In the genomic region with DNA sequence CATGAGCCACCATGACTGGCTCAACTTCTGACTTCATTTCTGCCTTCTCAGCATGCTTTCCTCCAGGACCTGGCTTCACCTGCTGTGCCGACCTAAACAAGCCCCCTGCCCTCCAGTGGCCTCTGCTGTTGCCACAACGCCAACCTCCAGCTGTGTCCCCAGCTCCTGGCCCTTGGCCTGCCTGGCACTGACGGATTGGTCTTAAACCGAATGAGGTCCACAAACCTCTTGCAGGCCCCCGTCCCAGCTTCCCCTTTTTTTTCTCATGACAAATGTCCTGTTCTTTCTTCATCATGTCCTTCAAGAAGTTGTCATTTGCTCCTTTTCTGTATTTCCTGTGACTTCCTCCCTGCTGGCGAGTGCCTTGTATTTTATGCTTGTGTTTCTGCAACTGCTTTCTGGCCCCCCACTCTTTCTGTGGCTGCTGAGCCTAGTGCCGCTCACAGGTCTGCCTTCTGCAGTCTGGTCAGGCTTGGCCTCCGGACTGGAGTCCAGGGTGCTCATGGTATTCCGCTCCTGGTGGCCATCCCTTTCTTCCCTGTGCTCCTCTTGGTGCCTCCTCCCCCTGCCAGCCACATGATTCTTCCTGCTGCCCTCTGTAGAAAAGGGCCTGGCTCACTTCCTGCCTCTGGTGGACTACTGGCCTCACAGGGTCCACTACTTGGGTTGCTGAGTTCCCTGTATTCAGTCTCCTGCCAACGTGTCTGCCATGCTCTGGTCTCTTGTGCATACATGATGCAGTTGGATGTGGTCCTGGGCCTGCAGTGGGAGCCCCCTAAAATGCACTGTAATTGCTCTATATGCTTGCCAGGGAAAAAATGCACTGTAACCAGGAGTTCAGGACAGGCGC, we compare ENCODE assay signal across 1 cellular context.
TF ChIP-seq lines count a peak whose summit lies in the region.

No MANE protein-coding gene starts in this region.

TF ChIP-seq in HEK293T, 16 proteins besides CTCF, POLR2A, EP300 and RAD21:
- TF ChIP-seq TARDBP (IDR thresholded peaks at IDR 0.05) (no peak), FOXK2 (IDR thresholded peaks at IDR 0.05) (no peak), LEF1 (IDR thresholded peaks at IDR 0.05; ENCODE audit: borderline replicate concordance) (no peak), ZNF384 (IDR thresholded peaks at IDR 0.05) (no peak), ELF4 (IDR thresholded peaks at IDR 0.05) (no peak), CTBP1 (IDR thresholded peaks at IDR 0.05; ENCODE audit: borderline replicate concordance) (no peak), SUZ12 (IDR thresholded peaks at IDR 0.05) (no peak), NFRKB (IDR thresholded peaks at IDR 0.05) (no peak), SP1 (IDR thresholded peaks at IDR 0.05) (no peak), FOXA1 (IDR thresholded peaks at IDR 0.05) (no peak)
TF ChIP-seq in HEK293T: peak in this region for 0.
